1 cellular context compared by ENCODE assay signal in the genomic region with DNA sequence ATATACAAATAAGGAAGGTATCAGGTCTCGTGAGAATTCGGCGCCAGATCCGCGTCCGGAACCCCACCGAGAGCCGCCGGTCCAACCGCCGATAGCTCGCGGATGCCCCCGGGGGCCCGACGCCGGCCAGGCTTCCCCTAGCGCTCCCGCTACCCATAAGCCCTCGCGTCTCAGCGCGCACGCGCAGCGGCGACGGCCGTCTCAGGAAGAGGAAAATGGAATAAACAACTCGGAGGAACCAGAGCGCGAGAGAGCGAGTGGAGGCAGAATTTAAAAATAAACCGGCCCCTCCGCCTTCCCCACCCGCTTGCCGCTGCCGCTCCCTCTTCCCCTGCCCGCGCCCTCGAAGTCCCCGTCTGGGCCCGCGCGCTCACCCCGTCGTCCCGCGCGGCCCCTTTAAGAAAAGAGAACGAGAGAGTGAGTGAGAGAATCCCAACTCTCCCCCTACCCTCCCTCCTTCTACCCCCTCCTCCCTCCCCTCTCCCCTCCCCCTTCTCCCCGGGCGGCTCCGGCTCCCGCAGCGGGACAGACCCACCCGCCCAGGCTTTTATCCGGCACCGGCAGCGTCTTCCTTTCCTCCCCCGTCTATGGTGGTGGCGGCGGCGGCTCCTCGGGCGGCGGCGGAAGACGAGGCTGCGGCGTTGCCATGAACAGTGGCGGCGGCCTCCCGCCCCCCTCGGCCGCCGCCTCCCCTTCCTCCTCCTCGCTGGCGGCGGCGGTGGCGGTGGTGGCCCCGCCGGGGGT.
TF ChIP-seq lines count a peak whose summit lies in the region.

Gene PAN3 (plus strand): TSS at position 534 of the 744 bp plus-strand sequence. CDS start 113 bp downstream, at position 647.

TF ChIP-seq in HepG2, 621 proteins besides CTCF, POLR2A, EP300 and RAD21 (continued from another document and continues in another):
- TF ChIP-seq ZNF883 (CRISPR knock-in tag; IDR thresholded peaks at IDR 0.05; ENCODE audit: not compliant biosample characterization): peak; percentile 56
- peak; percentile 43; the same call in 1 of the 2 replicates for TF ChIP-seq KLF6 (CRISPR knock-in tag; IDR thresholded peaks at IDR 0.05)
- TF ChIP-seq LBX2 (CRISPR knock-in tag; IDR thresholded peaks at IDR 0.05; ENCODE audit: borderline replicate concordance): no peak
- no peak for TF ChIP-seq ZNF142 (CRISPR knock-in tag; IDR thresholded peaks at IDR 0.05)
- TF ChIP-seq ZKSCAN8 (CRISPR knock-in tag; IDR thresholded peaks at IDR 0.05; ENCODE audit: borderline replicate concordance): no peak
- no peak for TF ChIP-seq CBFB (CRISPR knock-in tag; IDR thresholded peaks at IDR 0.05)
- TF ChIP-seq ETV5 (CRISPR knock-in tag; IDR thresholded peaks at IDR 0.05; ENCODE audit: borderline replicate concordance): peak; percentile 38; the same call in 1 of the 2 replicates
- no peak for TF ChIP-seq ZSCAN9 (CRISPR knock-in tag; IDR thresholded peaks at IDR 0.05; ENCODE audit: borderline replicate concordance)
- 0 out of 2 replicates have a peak, but pooled peaks have one; percentile 22 for TF ChIP-seq ZNF335 (CRISPR knock-in tag; IDR thresholded peaks at IDR 0.05)
- no peak for TF ChIP-seq ZFP37 (CRISPR knock-in tag; IDR thresholded peaks at IDR 0.05; ENCODE audit: borderline replicate concordance)
- TF ChIP-seq KMT2A (CRISPR knock-in tag; IDR thresholded peaks at IDR 0.05): peak; percentile 85
- TF ChIP-seq ZSCAN30 (CRISPR knock-in tag; IDR thresholded peaks at IDR 0.05): no peak
- TF ChIP-seq MTF1 (CRISPR knock-in tag; IDR thresholded peaks at IDR 0.05): no peak
- no peak for TF ChIP-seq SALL2 (CRISPR knock-in tag; IDR thresholded peaks at IDR 0.05)
- TF ChIP-seq SRSF1 (optimal IDR thresholded peaks at IDR 0.05; ENCODE audit: low read depth, low read length): peak; percentile 64
- no peak for TF ChIP-seq MLLT10 (CRISPR knock-in tag; IDR thresholded peaks at IDR 0.05)
- no peak for TF ChIP-seq SKIL (CRISPR knock-in tag; IDR thresholded peaks at IDR 0.05; ENCODE audit: borderline replicate concordance)
- no peak for TF ChIP-seq ERF (CRISPR knock-in tag; IDR thresholded peaks at IDR 0.05)
- TF ChIP-seq, protein P1, sequence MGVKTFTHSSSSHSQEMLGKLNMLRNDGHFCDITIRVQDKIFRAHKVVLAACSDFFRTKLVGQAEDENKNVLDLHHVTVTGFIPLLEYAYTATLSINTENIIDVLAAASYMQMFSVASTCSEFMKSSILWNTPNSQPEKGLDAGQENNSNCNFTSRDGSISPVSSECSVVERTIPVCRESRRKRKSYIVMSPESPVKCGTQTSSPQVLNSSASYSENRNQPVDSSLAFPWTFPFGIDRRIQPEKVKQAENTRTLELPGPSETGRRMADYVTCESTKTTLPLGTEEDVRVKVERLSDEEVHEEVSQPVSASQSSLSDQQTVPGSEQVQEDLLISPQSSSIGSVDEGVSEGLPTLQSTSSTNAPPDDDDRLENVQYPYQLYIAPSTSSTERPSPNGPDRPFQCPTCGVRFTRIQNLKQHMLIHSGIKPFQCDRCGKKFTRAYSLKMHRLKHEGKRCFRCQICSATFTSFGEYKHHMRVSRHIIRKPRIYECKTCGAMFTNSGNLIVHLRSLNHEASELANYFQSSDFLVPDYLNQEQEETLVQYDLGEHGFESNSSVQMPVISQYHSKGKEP (CRISPR knock-in tag; IDR thresholded peaks at IDR 0.05): no peak
- TF ChIP-seq IRF1 (CRISPR knock-in tag; IDR thresholded peaks at IDR 0.05; ENCODE audit: low read depth): no peak
- TF ChIP-seq, protein P2, sequence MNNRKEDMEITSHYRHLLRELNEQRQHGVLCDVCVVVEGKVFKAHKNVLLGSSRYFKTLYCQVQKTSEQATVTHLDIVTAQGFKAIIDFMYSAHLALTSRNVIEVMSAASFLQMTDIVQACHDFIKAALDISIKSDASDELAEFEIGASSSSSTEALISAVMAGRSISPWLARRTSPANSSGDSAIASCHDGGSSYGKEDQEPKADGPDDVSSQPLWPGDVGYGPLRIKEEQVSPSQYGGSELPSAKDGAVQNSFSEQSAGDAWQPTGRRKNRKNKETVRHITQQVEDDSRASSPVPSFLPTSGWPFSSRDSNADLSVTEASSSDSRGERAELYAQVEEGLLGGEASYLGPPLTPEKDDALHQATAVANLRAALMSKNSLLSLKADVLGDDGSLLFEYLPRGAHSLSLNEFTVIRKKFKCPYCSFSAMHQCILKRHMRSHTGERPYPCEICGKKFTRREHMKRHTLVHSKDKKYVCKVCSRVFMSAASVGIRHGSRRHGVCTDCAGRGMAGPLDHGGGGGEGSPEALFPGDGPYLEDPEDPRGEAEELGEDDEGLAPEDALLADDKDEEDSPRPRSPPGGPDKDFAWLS (CRISPR knock-in tag; IDR thresholded peaks at IDR 0.05; ENCODE audit: borderline replicate concordance): no peak
- TF ChIP-seq, protein P3, sequence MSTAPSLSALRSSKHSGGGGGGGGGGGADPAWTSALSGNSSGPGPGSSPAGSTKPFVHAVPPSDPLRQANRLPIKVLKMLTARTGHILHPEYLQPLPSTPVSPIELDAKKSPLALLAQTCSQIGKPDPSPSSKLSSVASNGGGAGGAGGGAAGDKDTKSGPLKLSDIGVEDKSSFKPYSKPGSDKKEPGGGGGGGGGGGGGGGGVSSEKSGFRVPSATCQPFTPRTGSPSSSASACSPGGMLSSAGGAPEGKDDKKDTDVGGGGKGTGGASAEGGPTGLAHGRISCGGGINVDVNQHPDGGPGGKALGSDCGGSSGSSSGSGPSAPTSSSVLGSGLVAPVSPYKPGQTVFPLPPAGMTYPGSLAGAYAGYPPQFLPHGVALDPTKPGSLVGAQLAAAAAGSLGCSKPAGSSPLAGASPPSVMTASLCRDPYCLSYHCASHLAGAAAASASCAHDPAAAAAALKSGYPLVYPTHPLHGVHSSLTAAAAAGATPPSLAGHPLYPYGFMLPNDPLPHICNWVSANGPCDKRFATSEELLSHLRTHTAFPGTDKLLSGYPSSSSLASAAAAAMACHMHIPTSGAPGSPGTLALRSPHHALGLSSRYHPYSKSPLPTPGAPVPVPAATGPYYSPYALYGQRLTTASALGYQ (CRISPR knock-in tag; IDR thresholded peaks at IDR 0.05): no peak
- TF ChIP-seq ZNF569 (CRISPR knock-in tag; IDR thresholded peaks at IDR 0.05; ENCODE audit: borderline replicate concordance): no peak
- TF ChIP-seq ZBTB42 (CRISPR knock-in tag; IDR thresholded peaks at IDR 0.05): no peak
- TF ChIP-seq, protein P4, sequence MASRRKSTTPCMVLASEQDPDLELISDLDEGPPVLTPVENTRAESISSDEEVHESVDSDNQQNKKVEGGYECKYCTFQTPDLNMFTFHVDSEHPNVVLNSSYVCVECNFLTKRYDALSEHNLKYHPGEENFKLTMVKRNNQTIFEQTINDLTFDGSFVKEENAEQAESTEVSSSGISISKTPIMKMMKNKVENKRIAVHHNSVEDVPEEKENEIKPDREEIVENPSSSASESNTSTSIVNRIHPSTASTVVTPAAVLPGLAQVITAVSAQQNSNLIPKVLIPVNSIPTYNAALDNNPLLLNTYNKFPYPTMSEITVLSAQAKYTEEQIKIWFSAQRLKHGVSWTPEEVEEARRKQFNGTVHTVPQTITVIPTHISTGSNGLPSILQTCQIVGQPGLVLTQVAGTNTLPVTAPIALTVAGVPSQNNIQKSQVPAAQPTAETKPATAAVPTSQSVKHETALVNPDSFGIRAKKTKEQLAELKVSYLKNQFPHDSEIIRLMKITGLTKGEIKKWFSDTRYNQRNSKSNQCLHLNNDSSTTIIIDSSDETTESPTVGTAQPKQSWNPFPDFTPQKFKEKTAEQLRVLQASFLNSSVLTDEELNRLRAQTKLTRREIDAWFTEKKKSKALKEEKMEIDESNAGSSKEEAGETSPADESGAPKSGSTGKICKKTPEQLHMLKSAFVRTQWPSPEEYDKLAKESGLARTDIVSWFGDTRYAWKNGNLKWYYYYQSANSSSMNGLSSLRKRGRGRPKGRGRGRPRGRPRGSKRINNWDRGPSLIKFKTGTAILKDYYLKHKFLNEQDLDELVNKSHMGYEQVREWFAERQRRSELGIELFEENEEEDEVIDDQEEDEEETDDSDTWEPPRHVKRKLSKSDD (CRISPR knock-in tag; IDR thresholded peaks at IDR 0.05; ENCODE audit: low read depth): no peak
- TF ChIP-seq HMGA1 (CRISPR knock-in tag; conservative IDR thresholded peaks at IDR 0.05): no peak
- no peak for TF ChIP-seq KLF12 (CRISPR knock-in tag; IDR thresholded peaks at IDR 0.05; ENCODE audit: borderline replicate concordance)
- TF ChIP-seq SSRP1 (CRISPR knock-in tag; IDR thresholded peaks at IDR 0.05): no peak
- no peak for TF ChIP-seq ZNF205 (CRISPR knock-in tag; IDR thresholded peaks at IDR 0.05)
- TF ChIP-seq TIGD3 (CRISPR knock-in tag; IDR thresholded peaks at IDR 0.05; ENCODE audit: borderline replicate concordance): no peak
- TF ChIP-seq THYN1 (CRISPR knock-in tag; IDR thresholded peaks at IDR 0.05; ENCODE audit: borderline replicate concordance, low read depth): no peak
- TF ChIP-seq FOXO4 (CRISPR knock-in tag; conservative IDR thresholded peaks at IDR 0.05): no peak
- no peak for TF ChIP-seq U2AF2 (IDR thresholded peaks at IDR 0.05; ENCODE audit: low read depth, low read length)
- no peak for TF ChIP-seq ZNF775 (CRISPR knock-in tag; IDR thresholded peaks at IDR 0.05; ENCODE audit: borderline replicate concordance)
